18 cellular contexts compared by ENCODE assay signal in the genomic region with DNA sequence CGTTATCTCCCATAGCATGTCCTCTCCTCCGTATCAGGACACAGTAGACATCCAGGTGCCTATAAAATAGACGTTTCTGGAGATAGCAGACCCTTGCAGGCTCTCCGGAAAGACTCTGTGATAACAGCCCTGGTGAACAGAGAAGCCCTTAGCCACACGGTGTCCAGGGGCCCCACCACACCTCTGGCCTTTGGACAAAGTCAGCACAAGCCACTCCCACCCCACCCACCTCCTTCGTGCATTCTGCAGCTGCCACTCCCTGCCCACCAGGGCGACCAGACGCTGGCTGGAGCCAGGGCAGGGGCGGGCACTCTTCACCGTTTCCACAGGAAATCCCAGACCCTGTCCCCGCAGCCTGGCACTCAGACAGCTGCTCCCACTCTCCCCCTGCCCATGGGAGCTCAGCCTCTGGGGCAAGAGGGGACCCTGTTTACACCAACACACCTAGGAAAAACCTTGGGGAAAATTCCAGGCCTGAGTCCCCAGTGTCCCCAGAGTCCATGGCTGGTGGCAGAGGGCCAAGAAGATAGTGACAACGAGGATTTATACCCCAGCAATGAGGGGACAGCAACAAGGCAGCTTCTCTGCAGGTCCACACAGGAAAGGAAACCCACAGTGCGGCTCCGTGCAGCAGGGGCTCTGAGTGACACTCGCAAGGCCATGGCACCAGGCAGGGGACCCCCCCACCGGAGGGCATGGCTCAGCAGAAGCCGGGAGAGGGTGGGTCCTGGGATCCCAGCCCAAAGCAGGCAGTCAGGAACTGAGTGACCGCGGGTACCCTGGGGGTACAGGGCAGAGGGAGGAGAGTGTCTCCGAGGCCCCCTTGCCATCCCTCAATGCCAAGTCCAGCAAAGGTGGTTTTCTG. TPM values are rescaled to one million over a fixed set of nuclear protein-coding genes. Genes with fewer than 3 reads are reported as not detected.
DNase-seq lines count a peak whose midpoint lies in the region; ATAC-seq and TF ChIP-seq lines count a peak whose summit lies in the region.
"Had no signal": no experiment of that assay in that cellular context is flagged by ENCODE, and none has a peak within 500 bp of the region (broad histone marks: within the 10 kb centered on the region; RNA-seq: fewer than 3 reads in every experiment).

No MANE protein-coding gene starts in this region.

- no peaks in the 10 kb centered on the region for H3K27me3 ChIP-seq in BLaER1 treated with 17β-estradiol and CSF1 and Interleukin-3, amounts not matched to agents 10 nM and 100 nM
- H3K27me3 ChIP-seq in hepatocyte: no peaks in the 10 kb centered on the region
- peaks cover 5% of the 10 kb centered on the region for H3K27me3 ChIP-seq in upper lobe of right lung

- H2AFZ ChIP-seq in hepatocyte: no peak overlapping the region

- ATAC-seq in upper lobe of right lung: peak; percentile 9
- ATAC-seq in HG03460 (IDR thresholded peaks at IDR 0.05; ENCODE audit: unreplicated experiment): no peak
- ATAC-seq: Right ventricle myocardium inferior had no signal

- DNase-seq in HuH-7 (ENCODE audit: low spot score) (peak; percentile 73), hepatocyte (ENCODE audit: low spot score) (peak; percentile 68), upper lobe of right lung (no peak), foreskin fibroblast (no peak), retina (no peak)
- DNase-seq: CD8-positive, alpha-beta memory T cell; DMS79 treated with DMSO at 0.1 percent for 48 hours; GOT3; NCI-H1105; NCI-H2081; NCI-H2171 treated with DMSO at 0.1 percent for 48 hours; NCI-H446; NCI-H526 treated with DMSO at 0.1 percent for 48 hours had no signal

- no peak for TF ChIP-seq CTCF in hepatocyte (IDR thresholded peaks at IDR 0.05; ENCODE audit: poor library complexity)
- TF ChIP-seq CTCF in upper lobe of right lung (IDR thresholded peaks at IDR 0.05): no peak
- TF ChIP-seq CTCF in foreskin fibroblast (IDR thresholded peaks at IDR 0.05; ENCODE audit: low read depth, low read length): no peak

- no peaks in the 10 kb centered on the region for H3K9me2 ChIP-seq in hepatocyte (replicated peaks; ENCODE audit: insufficient read depth)

- H4K20me1 ChIP-seq in BLaER1 treated with 17β-estradiol and CSF1 and Interleukin-3, amounts not matched to agents 10 nM and 100 nM: no peaks in the 10 kb centered on the region; a peak in 2 of 22 replicates
- no peaks in the 10 kb centered on the region for H4K20me1 ChIP-seq in hepatocyte (ENCODE audit: insufficient read depth, poor library complexity, severe bottlenecking)

- no peak overlapping the region for H3K27ac ChIP-seq in BLaER1 treated with 17β-estradiol and CSF1 and Interleukin-3, amounts not matched to agents 10 nM and 100 nM
- H3K27ac ChIP-seq in hepatocyte (peak overlapping the region; percentile 81), upper lobe of right lung (no peak overlapping the region)

- H3K79me2 ChIP-seq in hepatocyte: no peaks in the 10 kb centered on the region

- WGBS in hepatocyte (ENCODE audit: low lambda C conversion rate, missing lambda C conversion rate): 60% methylated on average over 19 of the region's 20 CpGs

- 0 out of 22 replicates have a peak overlapping the region, but pooled peaks of 1 of the 11 experiments have one; percentile 13 for H3K9ac ChIP-seq in BLaER1 treated with 17β-estradiol and CSF1 and Interleukin-3, amounts not matched to agents 10 nM and 100 nM

- H3K4me3 ChIP-seq in BLaER1 treated with 17β-estradiol and CSF1 and Interleukin-3, amounts not matched to agents 10 nM and 100 nM: no peak overlapping the region
- H3K4me3 ChIP-seq in hepatocyte (no peak overlapping the region), upper lobe of right lung (no peak overlapping the region), foreskin fibroblast (ENCODE audit: low read depth in 1 of 2, low read length in 2 of 2) (no peak overlapping the region)

- intact Hi-C loops in upper lobe of right lung (cut with DNase I): no loop called here

- H3K36me3 ChIP-seq in BLaER1 treated with 17β-estradiol and CSF1 and Interleukin-3, amounts not matched to agents 10 nM and 100 nM: no peaks in the 10 kb centered on the region
- H3K36me3 ChIP-seq in hepatocyte (replicated peaks; ENCODE audit: insufficient read depth, low read depth): no peaks in the 10 kb centered on the region
- no peaks in the 10 kb centered on the region for H3K36me3 ChIP-seq in upper lobe of right lung

- H3K4me2 ChIP-seq in BLaER1 treated with 17β-estradiol and CSF1 and Interleukin-3, amounts not matched to agents 10 nM and 100 nM: peak overlapping the region in 9 of 11 experiments; percentile 9 to 73 (median 48); a peak in 15 of 22 replicates
- H3K4me2 ChIP-seq in hepatocyte: no peak overlapping the region

- H3K4me1 ChIP-seq in BLaER1 treated with 17β-estradiol and CSF1 and Interleukin-3, amounts not matched to agents 10 nM and 100 nM: peaks cover 0 to 49% (median 33%) of the 10 kb centered on the region in 10 experiments; a peak in 16 of 20 replicates
- H3K4me1 ChIP-seq in hepatocyte (ENCODE audit: insufficient read depth) (peaks cover 16% of the 10 kb centered on the region), upper lobe of right lung (no peaks in the 10 kb centered on the region)

- H3K9me3 ChIP-seq in BLaER1 treated with 17β-estradiol and CSF1 and Interleukin-3, amounts not matched to agents 10 nM and 100 nM (replicated peaks in 1 of 11): no peaks in the 10 kb centered on the region
- no peaks in the 10 kb centered on the region for H3K9me3 ChIP-seq in hepatocyte (ENCODE audit: low read depth)
- no peaks in the 10 kb centered on the region for H3K9me3 ChIP-seq in upper lobe of right lung

RNA-seq across cellular contexts. Expression of gene ENPP7, which starts 15.2 kb away (rescaled TPM):
- 21.3 and 22.2 TPM in 2 replicates for total RNA-seq in hepatocyte
- polyA plus RNA-seq in hepatocyte: 22.7 and 30.2 TPM in 2 replicates
- total RNA-seq in upper lobe of right lung: not detected
- total RNA-seq: Right ventricle myocardium inferior, SK-MEL-5 had no signal
- polyA plus RNA-seq: BJ had no signal

Comparison
In these comparisons a context has a peak if more than half of its experiments do, and no peak if none do; other contexts are left out.
1. DNase-seq: peak in HuH-7 (single experiment) and hepatocyte (single experiment); none in upper lobe of right lung (single experiment), foreskin fibroblast (0 of 2) and retina (single experiment).
2. RNA of gene ENPP7, which starts 15.2 kb away (total RNA-seq): 21.3 to 22.2 TPM in hepatocyte; not detected in upper lobe of right lung (single experiment); every median in the first group is over 10 times any median in the second.